ENCODE assay signal across 17 cellular contexts in the genomic region with DNA sequence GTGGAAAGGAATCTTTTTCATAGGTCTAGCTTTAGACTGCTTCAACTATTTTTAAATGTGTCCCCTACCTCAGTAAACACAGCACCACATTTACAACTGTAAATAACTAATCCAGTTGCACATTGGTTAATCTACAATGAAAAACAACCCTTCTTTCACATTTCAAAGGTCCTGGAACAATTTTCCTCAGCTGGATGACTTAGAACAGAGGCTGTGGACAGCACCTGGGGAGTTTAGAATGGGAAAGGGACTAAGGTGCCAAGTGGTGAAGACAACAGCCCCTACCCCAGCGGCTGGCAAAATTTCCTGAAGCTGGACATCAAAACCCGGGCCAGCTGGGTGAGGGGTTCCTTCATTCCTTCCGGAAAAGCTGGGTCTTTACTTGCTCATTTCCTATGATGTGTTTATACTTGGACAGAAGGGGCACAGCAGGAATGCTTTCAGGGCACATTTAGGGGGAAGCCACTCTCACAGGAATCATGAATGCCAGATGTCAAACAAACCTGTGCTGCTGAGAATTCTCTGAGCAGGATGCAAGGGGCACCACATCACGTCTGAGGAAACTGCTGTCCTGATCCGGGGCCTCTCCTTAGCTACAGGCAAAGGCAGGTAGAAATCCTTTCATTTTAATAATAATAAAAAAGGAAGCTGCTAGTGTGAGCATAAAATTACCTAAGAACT.
DNase-seq lines count a peak whose midpoint lies in the region; ATAC-seq, FAIRE-seq and TF ChIP-seq lines count a peak whose summit lies in the region.
"Had no signal": no experiment of that assay in that cellular context is flagged by ENCODE, and none has a peak within 500 bp of the region (broad histone marks: within the 10 kb centered on the region; RNA-seq: fewer than 3 reads in every experiment).

No MANE protein-coding gene starts in this region.

- dilution Hi-C loops in keratinocyte (cut with MboI; ENCODE audit: extremely low pct_ligation_motif_present, low sequenced_read_pairs), result no loop called here

- no peaks in the 10 kb centered on the region for H4K20me1 ChIP-seq in keratinocyte (ENCODE audit: control insufficient read depth, extremely low read depth, insufficient read depth, low read length)

- no peak for TF ChIP-seq CTCF in keratinocyte (optimal IDR thresholded peaks at IDR 0.05 in 1 of 3, IDR thresholded peaks at IDR 0.05 in 1 of 3, conservative IDR thresholded peaks at IDR 0.05 in 1 of 3; ENCODE audit: extremely low read depth in 1 of 3, insufficient read depth in 2 of 3, low read length in 3 of 3)

- H3K79me2 ChIP-seq in keratinocyte (ENCODE audit: control insufficient read depth, insufficient read depth, low read length), result no peaks in the 10 kb centered on the region

- no peak for FAIRE-seq in keratinocyte (lab: Jason Lieb, UNC)
- no peak for FAIRE-seq in GM19239 (lab: Jason Lieb, UNC)
- FAIRE-seq: GM12891 had no signal

- peak overlapping the region; percentile 10 for H2AFZ ChIP-seq in keratinocyte (ENCODE audit: control insufficient read depth, low read length)

- H3K9ac ChIP-seq in keratinocyte (ENCODE audit: control insufficient read depth, extremely low read depth, insufficient read depth, low read length), result no peak overlapping the region

- no peaks in the 10 kb centered on the region for H3K9me1 ChIP-seq in keratinocyte (ENCODE audit: control insufficient read depth, extremely low read depth, insufficient read depth, low read length)

- no peak overlapping the region for H3K27ac ChIP-seq in keratinocyte (ENCODE audit: control insufficient read depth, insufficient read depth, low read length)
- H3K27ac ChIP-seq: Peyer's patch, SJCRH30 had no signal

- H3K4me1 ChIP-seq in keratinocyte (ENCODE audit: control insufficient read depth, extremely low read depth, insufficient read depth, low read length), result no peaks in the 10 kb centered on the region
- H3K4me1 ChIP-seq: Peyer's patch, SJCRH30 had no signal

- no peaks in the 10 kb centered on the region for H3K36me3 ChIP-seq in keratinocyte (ENCODE audit: control insufficient read depth in 2 of 2, extremely low read depth in 1 of 2, insufficient read depth in 2 of 2, low read length in 2 of 2)
- H3K36me3 ChIP-seq: Peyer's patch, SJCRH30 had no signal

- no peaks in the 10 kb centered on the region for H3K9me3 ChIP-seq in keratinocyte (ENCODE audit: control insufficient read depth, low read depth, low read length)
- H3K9me3 ChIP-seq: Peyer's patch, SJCRH30 had no signal

- H3K4me3 ChIP-seq in keratinocyte (ENCODE audit: control insufficient read depth in 2 of 3, extremely low read depth in 1 of 3, insufficient read depth in 2 of 3, low read depth in 1 of 3, low read length in 3 of 3), result no peak overlapping the region
- H3K4me3 ChIP-seq: Peyer's patch, SJCRH30 had no signal

- no peaks in the 10 kb centered on the region for H3K27me3 ChIP-seq in keratinocyte (ENCODE audit: control insufficient read depth, extremely low read depth, insufficient read depth, low read length)
- H3K27me3 ChIP-seq: Peyer's patch, SJCRH30 had no signal

- no peak for ATAC-seq in HG02981 (IDR thresholded peaks at IDR 0.05; ENCODE audit: unreplicated experiment)
- no peak for ATAC-seq in GM21619 (IDR thresholded peaks at IDR 0.05; ENCODE audit: unreplicated experiment)

- H3K4me2 ChIP-seq in keratinocyte (ENCODE audit: control insufficient read depth, extremely low read depth, insufficient read depth, low read depth, low read length), result no peak overlapping the region

- peak; percentile 95 for DNase-seq in DMS 273 (lab: John Stamatoyannopoulos, UW; ENCODE audit: unreplicated experiment)
- peak; percentile 65 for DNase-seq in NCI-H1694 (lab: John Stamatoyannopoulos, UW)
- DNase-seq in cerebellar cortex (ENCODE audit: low spot score), result peak; percentile 65
- no peak for DNase-seq in keratinocyte (ENCODE audit: low read depth, low spot score)
- DNase-seq in GM19239 (ENCODE audit: insufficient read length, low spot score), result no peak
- DNase-seq in DMS53 treated with DMSO at 0.1 percent for 48 hours (lab: John Stamatoyannopoulos, UW; ENCODE audit: unreplicated experiment), result no peak
- DNase-seq: activated CD4-positive, alpha-beta T cell treated with anti-CD3 and anti-CD28 coated beads, Interleukin-2, amount 50 U/mL, for 1 hour; DND-41; HFFc6; IMR-90; NCI-H1417 treated with DMSO at 0.1 percent for 48 hours; NK-92 treated with Interleukin-12 subunit alpha and Interleukin-12 subunit beta, amount 100 ng/mL, for 24 hours; Peyer's patch; SJCRH30 had no signal

Comparison
In these comparisons a context has a peak if more than half of its experiments do, and no peak if none do; other contexts are left out.
1. DNase-seq: peak in DMS 273 (single experiment), NCI-H1694 (single experiment) and cerebellar cortex (single experiment); none in keratinocyte (single experiment), GM19239 (single experiment) and DMS53 treated with DMSO at 0.1 percent for 48 hours (single experiment).